ENCODE assay signal across 8 cellular contexts in genomic region chr3:72288955-72289707, GRCh38.
A peak's percentile ranks its signal among the peaks of the same experiment; 100 is the strongest.
DNase-seq lines count a peak whose midpoint lies in the region; TF ChIP-seq lines count a peak whose summit lies in the region.

No MANE protein-coding gene starts in this region.

- H3K27me3 ChIP-seq in A673 (replicated peaks; ENCODE audit: insufficient read depth, low read depth, low read length, poor library complexity) (no peaks in the 10 kb centered on the region), layer of hippocampus (ENCODE audit: control insufficient read depth, insufficient read depth, low read length) (no peaks in the 10 kb centered on the region)

- POLR2A ChIA-PET in A673 (lab: Charles Lee; ENCODE audit: low non-redundant PET), result no interaction called here

- TF ChIP-seq CTCF in A673 (conservative IDR thresholded peaks at IDR 0.05; ENCODE audit: low read depth, low read length) (no peak), GM13977 (IDR thresholded peaks at IDR 0.05; ENCODE audit: extremely low read depth, insufficient read depth, missing control alignments) (no peak)

- no peaks in the 10 kb centered on the region for H3K9me3 ChIP-seq in A673 (ENCODE audit: low read depth, low read length, poor library complexity, severe bottlenecking)

- intact Hi-C loops in A673 (cut with micrococcal nuclease; ENCODE audit: unreplicated experiment), result no loop called here

- in situ Hi-C loops in GM13977 (cut with MboI; ENCODE audit: low pct_unique_long_range_greater_than_20kb, low sequenced_read_pairs, unreplicated experiment), result no loop called here
- in situ Hi-C loops in T47D (cut with HindIII; ENCODE audit: low pct_unique_long_range_greater_than_20kb, low sequenced_read_pairs), result no loop called here

- no peak overlapping the region for H3K4me3 ChIP-seq in A673 (ENCODE audit: low read depth, low read length, poor library complexity, severe bottlenecking)

- CTCF ChIA-PET in A673 (lab: Charles Lee), result no interaction called here

- no peaks in the 10 kb centered on the region for H3K36me3 ChIP-seq in A673 (ENCODE audit: insufficient read depth, low read length, poor library complexity, severe bottlenecking)

- no TSS peak for BruUV-seq in A673 (replicated peaks; lab: Mats Ljungman, UMichigan)

- H3K27ac ChIP-seq in A673 (ENCODE audit: low read depth, low read length, poor library complexity, severe bottlenecking) (no peak overlapping the region), layer of hippocampus (ENCODE audit: low read depth, low read length) (peak overlapping the region; percentile 73)

- DNase-seq in A673 (ENCODE audit: low spot score) (peak; percentile 60), GM13977 (ENCODE audit: low spot score) (peak; percentile 35), NCI-H69 (lab: John Stamatoyannopoulos, UW) (peak; percentile 52), T47D (ENCODE audit: low read depth in 1 of 2, low spot score in 1 of 2) (peak; percentile 46 to 74), stromal cell of bone marrow (ENCODE audit: low read depth) (peak; percentile 43), SW480 (ENCODE audit: low spot score) (no peak), NCI-H748 (lab: John Stamatoyannopoulos, UW; ENCODE audit: unreplicated experiment) (no peak)

- H3K4me1 ChIP-seq in A673 (ENCODE audit: insufficient read depth, low read length, poor library complexity, severe bottlenecking), result peaks cover 13% of the 10 kb centered on the region

Comparison
In these comparisons a context has a peak if more than half of its experiments do, and no peak if none do; other contexts are left out.
1. DNase-seq: peak in A673 (single experiment), GM13977 (single experiment), NCI-H69 (single experiment), T47D (2 of 2) and stromal cell of bone marrow (single experiment); none in SW480 (single experiment) and NCI-H748 (single experiment).